Comparison of ENCODE assay signal across 30 cellular contexts in genomic region chr9:113828211-113828610, GRCh38. TPM values are rescaled to one million over a fixed set of nuclear protein-coding genes. Genes with fewer than 3 reads are reported as not detected.
DNase-seq lines count a peak whose midpoint lies in the region; ATAC-seq and TF ChIP-seq lines count a peak whose summit lies in the region.
"Had no signal": no experiment of that assay in that cellular context is flagged by ENCODE, and none has a peak within 500 bp of the region (broad histone marks: within the 10 kb centered on the region; RNA-seq: fewer than 3 reads in every experiment).

No MANE protein-coding gene starts in this region.

- 0 out of 2 replicates have a peak overlapping the region, but pooled peaks have one; percentile 19 for H2AFZ ChIP-seq in PC-3 (ENCODE audit: low read length)
- H2AFZ ChIP-seq: neural progenitor cell had no signal

- POLR2A ChIA-PET in PC-3 (lab: Charles Lee; ENCODE audit: unreplicated experiment), result no interaction called here

- H3K27me3 Mint-ChIP-seq in osteocyte (ENCODE audit: unreplicated experiment) (peaks cover 20% of the 10 kb centered on the region), mesothelial cell of epicardium (ENCODE audit: low read depth) (peaks cover 22% of the 10 kb centered on the region)
- H3K27me3 Mint-ChIP-seq: brain had no signal

- H3K4me3 Mint-ChIP-seq in osteocyte (ENCODE audit: unreplicated experiment) (peak overlapping the region; percentile 38), mesothelial cell of epicardium (no peak overlapping the region)
- H3K4me3 Mint-ChIP-seq: activated naive CD8-positive, alpha-beta T cell treated with anti-CD3 and anti-CD28 coated beads, Interleukin-2, amount 10 ng/mL, durations not matched to agents 7 days and 5 days; brain; CD4-positive, alpha-beta memory T cell; dendritic cell treated with granulocyte-macrophage colony-stimulating factor and Interleukin-4, amounts not matched to agents 40 ng/mL and 50 ng/mL, for 4 days; neural progenitor cell; stimulated activated effector memory CD8-positive, alpha-beta T cell treated with anti-CD3 and anti-CD28 coated beads, Interleukin-12 subunit alpha, Interleukin-12 subunit beta, amount 100 ng/mL, for 72 hours; T-helper 2 cell treated with Interferon-gamma antibody and Interleukin-4, amounts not matched to agents 5 μg/mL and 100 μg/mL, for 36 hours had no signal

- H3K9me3 Mint-ChIP-seq in osteocyte (ENCODE audit: unreplicated experiment), result peaks cover 33% of the 10 kb centered on the region
- peaks cover 47% of the 10 kb centered on the region for H3K9me3 Mint-ChIP-seq in mesothelial cell of epicardium

- intact Hi-C loops in PC-3 (cut with micrococcal nuclease), result no loop called here

- H3K36me3 ChIP-seq in PC-3 (ENCODE audit: low read depth, low read length), result no peaks in the 10 kb centered on the region
- H3K36me3 ChIP-seq: heart right ventricle, neural progenitor cell, WERI-Rb-1 had no signal

- H3K36me3 Mint-ChIP-seq in osteocyte (ENCODE audit: unreplicated experiment) (peaks cover 13% of the 10 kb centered on the region), mesothelial cell of epicardium (no peaks in the 10 kb centered on the region)
- H3K36me3 Mint-ChIP-seq: neural progenitor cell; stimulated activated effector memory CD8-positive, alpha-beta T cell treated with anti-CD3 and anti-CD28 coated beads, Interleukin-12 subunit alpha, Interleukin-12 subunit beta, amount 100 ng/mL, for 72 hours had no signal

- no peak overlapping the region for H3K4me3 ChIP-seq in PC-3 (ENCODE audit: low read length)
- H3K4me3 ChIP-seq: heart right ventricle, neural progenitor cell, psoas muscle, skin epidermis had no signal

- DNase-seq in ELR (ENCODE audit: low read depth) (peak; percentile 39), PC-3 (no peak), dermis blood vessel endothelial cell (peak; percentile 32), osteocyte (ENCODE audit: extremely low spot score, unreplicated experiment) (no peak), NCI-H1105 (lab: John Stamatoyannopoulos, UW) (no peak), GM13977 (ENCODE audit: low spot score) (no peak), mesothelial cell of epicardium (ENCODE audit: low spot score in 2 of 2, unreplicated experiment in 2 of 2) (no peak), NCI-H2081 treated with DMSO at 0.1 percent for 48 hours (lab: John Stamatoyannopoulos, UW) (no peak)
- DNase-seq: activated CD4-positive, alpha-beta T cell treated with anti-CD3 and anti-CD28 coated beads, Interleukin-2, amount 50 U/mL, for 1 hour; activated effector memory CD4-positive, alpha-beta T cell treated with Interleukin-2 at 50 U/mL for 16 hours; activated naive CD8-positive, alpha-beta T cell treated with anti-CD3 and anti-CD28 coated beads, Interleukin-2, amount 10 ng/mL, durations not matched to agents 7 days and 5 days; CD4-positive, alpha-beta memory T cell; DMS 273 treated with DMSO at 0.1 percent for 48 hours; GDM1; heart right ventricle; KBM-7; left ventricle myocardium superior; NCI-H1092 treated with DMSO at 0.1 percent for 48 hours; NCI-H2081; NCI-H446 treated with DMSO at 0.1 percent for 48 hours; psoas muscle; stimulated activated CD4-positive, alpha-beta T cell treated with anti-CD3 and anti-CD28 coated beads, Interleukin-2, amount 100 ng/mL, for 24 hours; WERI-Rb-1 had no signal

- H3K27ac ChIP-seq in PC-3 (ENCODE audit: low read length), result no peak overlapping the region
- H3K27ac ChIP-seq: neural progenitor cell, psoas muscle, WERI-Rb-1 had no signal

- H3K27me3 ChIP-seq in PC-3 (ENCODE audit: low read length), result no peaks in the 10 kb centered on the region
- H3K27me3 ChIP-seq: heart right ventricle, neural progenitor cell had no signal

- TF ChIP-seq CTCF in PC-3 (conservative IDR thresholded peaks at IDR 0.05; ENCODE audit: low read depth, low read length) (no peak), osteocyte (IDR thresholded peaks at IDR 0.05) (no peak), GM13977 (IDR thresholded peaks at IDR 0.05; ENCODE audit: extremely low read depth, insufficient read depth, missing control alignments) (no peak), mesothelial cell of epicardium (IDR thresholded peaks at IDR 0.05; ENCODE audit: unreplicated experiment) (no peak)

- H3K27ac Mint-ChIP-seq in osteocyte (ENCODE audit: unreplicated experiment) (peak overlapping the region; percentile 75), mesothelial cell of epicardium (no peak overlapping the region)
- H3K27ac Mint-ChIP-seq: activated naive CD8-positive, alpha-beta T cell treated with anti-CD3 and anti-CD28 coated beads, Interleukin-2, amount 10 ng/mL, durations not matched to agents 7 days and 5 days; brain; CD4-positive, alpha-beta memory T cell; dendritic cell treated with granulocyte-macrophage colony-stimulating factor and Interleukin-4, amounts not matched to agents 40 ng/mL and 50 ng/mL, for 4 days; neural progenitor cell; stimulated activated effector memory CD8-positive, alpha-beta T cell treated with anti-CD3 and anti-CD28 coated beads, Interleukin-12 subunit alpha, Interleukin-12 subunit beta, amount 100 ng/mL, for 72 hours; T-helper 2 cell treated with Interferon-gamma antibody and Interleukin-4, amounts not matched to agents 5 μg/mL and 100 μg/mL, for 36 hours had no signal

- no peaks in the 10 kb centered on the region for H3K9me2 ChIP-seq in PC-3 (replicated peaks; ENCODE audit: low read length)

- no peaks in the 10 kb centered on the region for H3K4me1 ChIP-seq in PC-3 (ENCODE audit: insufficient read depth, low read length)
- H3K4me1 ChIP-seq: neural progenitor cell, psoas muscle had no signal

- H3F3A ChIP-seq in PC-3 (ENCODE audit: low read length, unreplicated experiment), result no peaks in the 10 kb centered on the region

- no peaks in the 10 kb centered on the region for H3K9me3 ChIP-seq in PC-3 (ENCODE audit: low read length)

- H3K79me2 ChIP-seq in PC-3 (ENCODE audit: low read length), result no peaks in the 10 kb centered on the region

- in situ Hi-C loops in GM13977 (cut with MboI; ENCODE audit: low pct_unique_long_range_greater_than_20kb, low sequenced_read_pairs, unreplicated experiment), result no loop called here

- peaks cover 12% of the 10 kb centered on the region for H3K4me1 Mint-ChIP-seq in osteocyte (ENCODE audit: unreplicated experiment)
- no peaks in the 10 kb centered on the region for H3K4me1 Mint-ChIP-seq in mesothelial cell of epicardium
- H3K4me1 Mint-ChIP-seq: brain had no signal

- no TSS peak for BruUV-seq in PC-3 (replicated peaks; lab: Mats Ljungman, UMichigan)

- no peak for ATAC-seq in PC-3
- ATAC-seq: HCT116; heart right ventricle; left ventricle myocardium superior; psoas muscle; stimulated activated effector memory CD8-positive, alpha-beta T cell treated with anti-CD3 and anti-CD28 coated beads, Interleukin-12 subunit alpha, Interleukin-12 subunit beta, amount 100 ng/mL, for 72 hours had no signal

- peak overlapping the region; percentile 28; the same call in 1 of the 2 replicates for H3K4me2 ChIP-seq in PC-3 (ENCODE audit: low read length)
- H3K4me2 ChIP-seq: neural progenitor cell had no signal

- CTCF ChIA-PET in PC-3 (lab: Charles Lee), result no interaction called here

- H4K20me1 ChIP-seq in PC-3 (ENCODE audit: low read length), result no peaks in the 10 kb centered on the region

- H3K9ac ChIP-seq in PC-3 (ENCODE audit: low read length), result no peak overlapping the region
- H3K9ac ChIP-seq: neural progenitor cell had no signal

RNA-seq across cellular contexts. Expression of gene ZNF618, which starts 47.9 kb away (rescaled TPM):
- total RNA-seq in PC-3 (2014; rRNA removed) (4.2 and 5.8 TPM in 2 replicates), dermis blood vessel endothelial cell (11.7 and 19.5 TPM in 2 replicates), osteocyte (35.1 and 36.8 TPM in 2 replicates), mesothelial cell of epicardium (78.4 to 83.9 TPM (median 78.9 TPM) in 3 replicates)

Comparison
In these comparisons a context has a peak if more than half of its experiments do, and no peak if none do; other contexts are left out.
1. DNase-seq: peak in ELR (single experiment) and dermis blood vessel endothelial cell (single experiment); none in PC-3 (single experiment), osteocyte (single experiment), NCI-H1105 (single experiment), GM13977 (single experiment), mesothelial cell of epicardium (0 of 2) and NCI-H2081 treated with DMSO at 0.1 percent for 48 hours (single experiment).